In the genomic region with DNA sequence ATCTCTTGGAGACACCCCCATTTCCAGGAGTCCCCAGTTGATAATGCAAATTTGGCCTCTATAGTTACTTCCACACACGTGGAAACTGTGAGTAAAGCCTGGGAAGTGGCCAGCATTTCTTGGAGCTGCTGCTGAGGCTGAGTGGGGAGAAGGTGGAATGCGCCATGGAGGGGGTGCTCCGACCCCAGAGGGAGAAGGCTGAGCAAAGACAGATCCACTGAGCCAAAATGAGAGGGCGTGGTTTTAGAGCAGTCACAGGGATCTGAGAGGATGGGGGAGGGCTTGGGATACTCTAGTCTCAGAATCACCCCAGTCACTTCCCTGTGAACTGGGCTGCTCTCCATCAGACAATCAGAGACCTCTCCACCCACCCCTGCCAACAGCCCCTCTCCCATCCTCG, we compare ENCODE assay signal across 19 cellular contexts. TPM values are rescaled to one million over a fixed set of nuclear protein-coding genes. Genes with fewer than 3 reads are reported as not detected.
DNase-seq lines count a peak whose midpoint lies in the region; ATAC-seq, FAIRE-seq and TF ChIP-seq lines count a peak whose summit lies in the region.
"Had no signal": no experiment of that assay in that cellular context is flagged by ENCODE, and none has a peak within 500 bp of the region (broad histone marks: within the 10 kb centered on the region; RNA-seq: fewer than 3 reads in every experiment).

No MANE protein-coding gene starts in this region.

- no peak overlapping the region for H3K27ac Mint-ChIP-seq in astrocyte (ENCODE audit: unreplicated experiment)
- H3K27ac Mint-ChIP-seq: activated T-cell treated with anti-CD3 and anti-CD28 coated beads, Interleukin-2, amount 50 U/mL, for 72 hours had no signal

- no peak overlapping the region for H3K9ac ChIP-seq in GM23248
- H3K9ac ChIP-seq in astrocyte (ENCODE audit: low read length), result peak overlapping the region; percentile 35
- no peak overlapping the region for H3K9ac ChIP-seq in rectal smooth muscle tissue (ENCODE audit: low read length)
- H3K9ac ChIP-seq: BLaER1 treated with 17β-estradiol and CSF1 and Interleukin-3, amounts not matched to agents 10 nM and 100 nM had no signal

- H3K36me3 Mint-ChIP-seq in astrocyte (ENCODE audit: low read depth, unreplicated experiment), result peaks cover 14% of the 10 kb centered on the region

- H4K20me1 ChIP-seq in GM23248 (ENCODE audit: insufficient read depth), result no peaks in the 10 kb centered on the region
- H4K20me1 ChIP-seq in astrocyte (ENCODE audit: insufficient read depth, low read length), result no peaks in the 10 kb centered on the region

- in situ Hi-C loops in GM23248 (cut with MboI), result no loop called here

- FAIRE-seq in astrocyte (lab: Jason Lieb, UNC), result no peak
- no peak for FAIRE-seq in frontal cortex (lab: Jason Lieb, UNC)
- FAIRE-seq: kidney had no signal

- no peak overlapping the region for H3K4me2 ChIP-seq in GM23248 (ENCODE audit: unreplicated experiment)
- peak overlapping the region; percentile 69 for H3K4me2 ChIP-seq in astrocyte (ENCODE audit: low read length)
- H3K4me2 ChIP-seq: BLaER1 treated with 17β-estradiol and CSF1 and Interleukin-3, amounts not matched to agents 10 nM and 100 nM had no signal

- H3K27me3 Mint-ChIP-seq in astrocyte (ENCODE audit: low read depth, unreplicated experiment), result peaks cover 8% of the 10 kb centered on the region

- no peak overlapping the region for H2AFZ ChIP-seq in GM23248
- H2AFZ ChIP-seq in astrocyte (ENCODE audit: low read depth, low read length), result no peak overlapping the region

- H3K4me3 ChIP-seq in GM23248, result no peak overlapping the region
- H3K4me3 ChIP-seq in astrocyte (ENCODE audit: insufficient read depth, low read depth, low read length), result no peak overlapping the region
- H3K4me3 ChIP-seq in heart right ventricle, result no peak overlapping the region
- H3K4me3 ChIP-seq in rectal smooth muscle tissue (ENCODE audit: low read length), result no peak overlapping the region
- H3K4me3 ChIP-seq: BLaER1 treated with 17β-estradiol and CSF1 and Interleukin-3, amounts not matched to agents 10 nM and 100 nM; coronary artery; tibial nerve had no signal

- H3K9me3 ChIP-seq in GM23248 (ENCODE audit: low read depth) (no peaks in the 10 kb centered on the region), astrocyte (ENCODE audit: insufficient read depth, low read depth, low read length) (no peaks in the 10 kb centered on the region), heart right ventricle (no peaks in the 10 kb centered on the region)
- H3K9me3 ChIP-seq: BLaER1 treated with 17β-estradiol and CSF1 and Interleukin-3, amounts not matched to agents 10 nM and 100 nM; tibial nerve had no signal

- H3K9me2 ChIP-seq in GM23248 (ENCODE audit: insufficient read depth), result no peaks in the 10 kb centered on the region

- H3K27me3 ChIP-seq in GM23248 (replicated peaks; ENCODE audit: insufficient read depth) (no peaks in the 10 kb centered on the region), astrocyte (ENCODE audit: insufficient read depth, low read length) (no peaks in the 10 kb centered on the region), heart right ventricle (no peaks in the 10 kb centered on the region), rectal smooth muscle tissue (ENCODE audit: control insufficient read depth, insufficient read depth, low read length) (no peaks in the 10 kb centered on the region)
- H3K27me3 ChIP-seq: BLaER1 treated with 17β-estradiol and CSF1 and Interleukin-3, amounts not matched to agents 10 nM and 100 nM; tibial nerve had no signal

- H3K4me1 ChIP-seq in GM23248 (ENCODE audit: insufficient read depth), result peaks cover 11% of the 10 kb centered on the region
- H3K4me1 ChIP-seq in astrocyte (ENCODE audit: insufficient read depth, low read length), result peaks cover 21% of the 10 kb centered on the region
- peaks cover 0 to 19% (median 10%) of the 10 kb centered on the region in 9 donors for H3K4me1 ChIP-seq in heart right ventricle
- peaks cover 15% of the 10 kb centered on the region for H3K4me1 ChIP-seq in rectal smooth muscle tissue (ENCODE audit: control insufficient read depth, insufficient read depth, low read length)

- ATAC-seq in heart right ventricle (peak in 7 of 8 donors; percentile 32 to 66 (median 46)), GM19328 (IDR thresholded peaks at IDR 0.05; ENCODE audit: unreplicated experiment) (no peak)
- ATAC-seq: activated T-cell treated with anti-CD3 and anti-CD28 coated beads, Interleukin-2, amount 50 U/mL, for 72 hours had no signal

- no peaks in the 10 kb centered on the region for H3F3A ChIP-seq in GM23248 (ENCODE audit: insufficient read depth)

- H3K27ac ChIP-seq in GM23248 (no peak overlapping the region), astrocyte (ENCODE audit: low read depth, low read length) (peak overlapping the region; percentile 22), heart right ventricle (peak overlapping the region in 4 of 10 donors; percentile 31 to 47 (median 38)), rectal smooth muscle tissue (ENCODE audit: low read depth, low read length) (peak overlapping the region; percentile 62)
- H3K27ac ChIP-seq: BLaER1 treated with 17β-estradiol and CSF1 and Interleukin-3, amounts not matched to agents 10 nM and 100 nM; tibial nerve; VCaP had no signal

- intact Hi-C loops in heart right ventricle (cut with DNase I), result loop anchor here in 3 of 10 donors (5.0 to 10.0 kb wide), 3 partner anchors 34 to 322 kb away; no protein-coding TSS in a partner anchor

- no peaks in the 10 kb centered on the region for H3K9me3 Mint-ChIP-seq in astrocyte (ENCODE audit: unreplicated experiment)
- H3K9me3 Mint-ChIP-seq: activated T-cell treated with anti-CD3 and anti-CD28 coated beads, Interleukin-2, amount 50 U/mL, for 72 hours had no signal

- 50% methylated on average over 5 of the region's 5 CpGs for WGBS in GM23248 (ENCODE audit: low coverage in 1 of 2, low lambda C conversion rate in 2 of 2, missing lambda C conversion rate in 2 of 2), 2 experiments
- 39 to 47% methylated on average over 5 of the region's 5 CpGs for WGBS in heart right ventricle, 2 donors

- DNase-seq in GM23248 (peak; percentile 26), astrocyte (ENCODE audit: low read depth) (peak; percentile 74), heart right ventricle (peak in 1 of 2 donors; percentile 37), frontal cortex (ENCODE audit: low spot score in 2 of 2) (no peak), SK-N-DZ (ENCODE audit: low spot score) (no peak), NCI-H526 treated with DMSO at 0.1 percent for 48 hours (lab: John Stamatoyannopoulos, UW) (no peak)
- DNase-seq: activated CD4-positive, alpha-beta T cell treated with anti-CD3 and anti-CD28 coated beads, Interleukin-2, amount 50 U/mL, for 48 hours; activated T-cell treated with anti-CD3 and anti-CD28 coated beads, Interleukin-2, amount 50 U/mL, for 72 hours; DMS 273 treated with DMSO at 0.1 percent for 48 hours; kidney; NCI-H748 treated with DMSO at 0.1 percent for 48 hours; PC-3; SW 1271 had no signal

- H3K4me3 Mint-ChIP-seq in astrocyte (ENCODE audit: unreplicated experiment), result no peak overlapping the region
- H3K4me3 Mint-ChIP-seq: activated T-cell treated with anti-CD3 and anti-CD28 coated beads, Interleukin-2, amount 50 U/mL, for 72 hours had no signal

- H3K79me2 ChIP-seq in GM23248 (ENCODE audit: insufficient read depth) (no peaks in the 10 kb centered on the region), astrocyte (ENCODE audit: insufficient read depth, low read length) (no peaks in the 10 kb centered on the region)

- TF ChIP-seq CTCF in astrocyte (IDR thresholded peaks at IDR 0.05; ENCODE audit: insufficient read depth, low read depth, low read length) (no peak), heart right ventricle (IDR thresholded peaks at IDR 0.05) (no peak)

- H3K4me1 Mint-ChIP-seq in astrocyte (ENCODE audit: low read depth, unreplicated experiment), result peaks cover 11% of the 10 kb centered on the region

- no peaks in the 10 kb centered on the region for H3K36me3 ChIP-seq in GM23248 (ENCODE audit: low read depth)
- no peaks in the 10 kb centered on the region for H3K36me3 ChIP-seq in astrocyte (ENCODE audit: insufficient read depth, low read length)
- H3K36me3 ChIP-seq in heart right ventricle, result peaks cover 0 to 38% (median 10%) of the 10 kb centered on the region in 9 donors
- H3K36me3 ChIP-seq in rectal smooth muscle tissue (ENCODE audit: control insufficient read depth, insufficient read depth, low read length), result peaks cover 3% of the 10 kb centered on the region

RNA-seq across cellular contexts. Expression of a gene that starts 38.7 kb away (rescaled TPM):
- total RNA-seq in GM23248 (2014; rRNA removed; shearing (Covaris generic)), result 2.0 and 2.6 TPM in 2 replicates
- polyA plus RNA-seq in GM23248 (2016; fragmentation: Nextera tagmentation; extraction: Ambion mirVana), result 1.5 and 2.0 TPM in 2 replicates
- 10.8 and 11.5 TPM in 2 replicates for total RNA-seq in astrocyte
- 1 to 10 TPM; 2.0 to 3.7 (median 2.8) TPM for total RNA-seq in heart right ventricle
- 1 to 10 TPM; 2.4 to 2.5 TPM for polyA plus RNA-seq in heart right ventricle
- total RNA-seq in frontal cortex, result 3.3 TPM
- polyA plus RNA-seq in SK-N-DZ (2014; cell fraction: cytosol; rRNA removed), result 2.8 and 3.5 TPM in 2 replicates
- 1.1 and 1.8 TPM in 2 replicates for polyA plus RNA-seq in SK-N-DZ (2014; cell fraction: nucleus; rRNA removed)

Comparison
In these comparisons a context has a peak if more than half of its experiments do, and no peak if none do; other contexts are left out.
1. DNase-seq: peak in GM23248 (single experiment) and astrocyte (single experiment); none in frontal cortex (0 of 2), SK-N-DZ (single experiment) and NCI-H526 treated with DMSO at 0.1 percent for 48 hours (single experiment).